21 cellular contexts compared by ENCODE assay signal in the genomic region with DNA sequence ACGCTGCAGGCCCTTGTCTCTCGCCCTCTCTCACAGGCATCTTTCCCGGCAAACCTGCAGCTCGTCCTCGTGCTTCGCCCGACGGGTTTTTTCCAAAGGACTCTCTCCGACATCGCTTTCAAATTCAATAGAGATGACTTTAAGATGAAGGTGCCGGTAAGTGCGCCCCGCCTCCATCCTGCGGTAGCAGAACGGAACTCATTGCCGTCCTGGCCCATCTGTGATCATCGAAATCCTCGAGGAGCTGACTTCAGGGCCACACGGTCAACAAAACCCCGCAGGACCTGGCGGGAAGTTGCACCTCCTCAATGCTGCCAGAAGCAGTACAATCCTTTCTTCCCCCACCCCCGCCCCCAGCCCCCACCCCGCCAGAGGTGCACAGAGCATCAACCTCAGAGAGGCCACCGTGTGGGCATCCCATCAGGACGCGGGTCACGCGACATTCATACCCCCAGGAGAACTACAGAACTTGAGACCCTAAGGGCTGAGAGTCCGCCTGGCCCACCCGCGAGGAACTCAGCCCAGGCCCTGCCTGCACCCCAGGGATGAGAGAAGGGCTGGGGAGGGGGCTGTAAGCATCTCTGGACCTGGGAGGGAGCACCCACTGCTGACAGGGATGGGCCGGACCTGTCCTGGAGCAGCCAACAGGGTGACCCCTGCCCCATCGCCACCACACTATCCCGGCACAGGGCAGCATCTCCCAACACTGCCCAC. TPM values are rescaled to one million over a fixed set of nuclear protein-coding genes. Genes with fewer than 3 reads are reported as not detected.
"Had no signal": no experiment of that assay in that cellular context is flagged by ENCODE, and none has a peak within 500 bp of the region (broad histone marks: within the 10 kb centered on the region; RNA-seq: fewer than 3 reads in every experiment).

No MANE protein-coding gene starts in this region.

- H3K27me3 ChIP-seq: body of pancreas, neutrophil had no signal

- H3K4me3 Mint-ChIP-seq: activated T-cell treated with anti-CD3 and anti-CD28 coated beads, Interleukin-2, amount 50 U/mL, for 72 hours; central memory CD8-positive, alpha-beta T cell; effector memory CD8-positive, alpha-beta T cell; memory B cell; naive thymus-derived CD8-positive, alpha-beta T cell had no signal

- H3K4me1 ChIP-seq: body of pancreas, parathyroid adenoma had no signal

- H3K36me3 Mint-ChIP-seq: activated naive CD4-positive, alpha-beta T cell treated with anti-CD3 and anti-CD28 coated beads, Interleukin-2, amount 50 U/mL, for 72 hours had no signal

- H3K36me3 ChIP-seq: neutrophil had no signal

- H3K79me2 ChIP-seq: parathyroid adenoma had no signal

- H3K9ac ChIP-seq: parathyroid adenoma had no signal

- H3K9me3 ChIP-seq: body of pancreas, mucosa of descending colon, neutrophil had no signal

- ATAC-seq: activated naive CD4-positive, alpha-beta T cell treated with anti-CD3 and anti-CD28 coated beads, Interleukin-2, amount 50 U/mL, for 72 hours; activated T-cell treated with anti-CD3 and anti-CD28 coated beads, Interleukin-2, amount 50 U/mL, for 72 hours; body of pancreas; effector memory CD8-positive, alpha-beta T cell; mucosa of descending colon; naive thymus-derived CD8-positive, alpha-beta T cell had no signal

- DNase-seq: activated CD4-positive, alpha-beta T cell treated with anti-CD3 and anti-CD28 coated beads for 4 hours; activated CD8-positive, alpha-beta memory T cell treated with anti-CD3 and anti-CD28 coated beads, Interleukin-2, amount 50 U/mL, for 48 hours; activated gamma-delta T cell; activated T-cell treated with anti-CD3 and anti-CD28 coated beads, Interleukin-2, amount 50 U/mL, for 72 hours; body of pancreas; effector memory CD8-positive, alpha-beta T cell; foreskin melanocyte; retina; stimulated activated CD4-positive, alpha-beta T cell treated with anti-CD3 and anti-CD28 coated beads, Interleukin-15, amount 100 ng/mL, for 24 hours; stimulated activated CD4-positive, alpha-beta T cell treated with anti-CD3 and anti-CD28 coated beads, Interleukin-4, amount 100 ng/mL, for 1 hour; stimulated activated naive CD4-positive, alpha-beta T cell treated with Interleukin-2 at 50 U/mL for 16 hours; T-helper 2 cell had no signal

- H3K4me1 Mint-ChIP-seq: central memory CD8-positive, alpha-beta T cell; memory B cell; naive thymus-derived CD8-positive, alpha-beta T cell had no signal

- H2AFZ ChIP-seq: parathyroid adenoma had no signal

- H3K27ac ChIP-seq: body of pancreas, epithelial cell of prostate, neutrophil, parathyroid adenoma had no signal

- H3K9me3 Mint-ChIP-seq: activated naive CD4-positive, alpha-beta T cell treated with anti-CD3 and anti-CD28 coated beads, Interleukin-2, amount 50 U/mL, for 72 hours; activated T-cell treated with anti-CD3 and anti-CD28 coated beads, Interleukin-2, amount 50 U/mL, for 72 hours; central memory CD8-positive, alpha-beta T cell; effector memory CD8-positive, alpha-beta T cell; memory B cell; naive thymus-derived CD8-positive, alpha-beta T cell had no signal

- H3K4me3 ChIP-seq: body of pancreas, mucosa of descending colon had no signal

- H3K27ac Mint-ChIP-seq: activated naive CD4-positive, alpha-beta T cell treated with anti-CD3 and anti-CD28 coated beads, Interleukin-2, amount 50 U/mL, for 72 hours; activated T-cell treated with anti-CD3 and anti-CD28 coated beads, Interleukin-2, amount 50 U/mL, for 72 hours; effector memory CD8-positive, alpha-beta T cell; memory B cell; naive thymus-derived CD8-positive, alpha-beta T cell had no signal

- H3K27me3 Mint-ChIP-seq: central memory CD8-positive, alpha-beta T cell; effector memory CD8-positive, alpha-beta T cell; memory B cell; naive thymus-derived CD8-positive, alpha-beta T cell had no signal

RNA-seq across cellular contexts. Expression of gene F7, which starts 44.9 kb away (rescaled TPM):
- total RNA-seq: activated naive CD4-positive, alpha-beta T cell treated with anti-CD3 and anti-CD28 coated beads, Interleukin-2, amount 50 U/mL, for 72 hours; activated T-cell treated with anti-CD3 and anti-CD28 coated beads, Interleukin-2, amount 50 U/mL, for 72 hours; body of pancreas; fibroblast of lung had no signal
- polyA plus RNA-seq: fibroblast of lung had no signal
